16 cellular contexts compared by ENCODE assay signal in genomic region chr14:57199911-57200310, GRCh38.
DNase-seq lines count a peak whose midpoint lies in the region; ATAC-seq and TF ChIP-seq lines count a peak whose summit lies in the region.
"Had no signal": no experiment of that assay in that cellular context is flagged by ENCODE, and none has a peak within 500 bp of the region (broad histone marks: within the 10 kb centered on the region; RNA-seq: fewer than 3 reads in every experiment).

No MANE protein-coding gene starts in this region.

- H3K4me1 Mint-ChIP-seq in Caco-2 (ENCODE audit: low read depth, unreplicated experiment) (no peaks in the 10 kb centered on the region), T-helper 17 cell (peaks cover 2% of the 10 kb centered on the region)
- H3K4me1 Mint-ChIP-seq: neural crest cell had no signal

- no peak overlapping the region for H3K27ac ChIP-seq in mammary epithelial cell (ENCODE audit: insufficient read depth, low read depth, low read length)
- H3K27ac ChIP-seq: body of pancreas, gastroesophageal sphincter, tibial nerve had no signal

- WGBS in mammary epithelial cell (ENCODE audit: low coverage, missing lambda C conversion rate) = 82% methylated on average over 5 of the region's 7 CpGs

- in situ Hi-C loops in mammary epithelial cell (cut with MboI; ENCODE audit: low sequenced_read_pairs in 2 of 2) = loop anchor here in 1 of 2 donors (25.0 kb wide), 1 partner anchor 538 kb away; no protein-coding TSS in a partner anchor
- in situ Hi-C loops in G401 (cut with HindIII; ENCODE audit: low sequenced_read_pairs) = loop anchor here (10.0 to 25.0 kb wide), 3 partner anchors 55 to 688 kb away; no protein-coding TSS in a partner anchor

- TF ChIP-seq CTCF in Caco-2 (IDR thresholded peaks at IDR 0.05; ENCODE audit: insufficient read depth in 1 of 2, low read depth in 1 of 2, low read length in 1 of 2, severe bottlenecking in 1 of 2, unreplicated experiment in 1 of 2) (no peak), mammary epithelial cell (conservative IDR thresholded peaks at IDR 0.05 in 1 of 2, IDR thresholded peaks at IDR 0.05 in 1 of 2; ENCODE audit: extremely low read depth in 1 of 2, insufficient read depth in 1 of 2, low read depth in 1 of 2, low read length in 2 of 2) (no peak), kidney epithelial cell (IDR thresholded peaks at IDR 0.05; ENCODE audit: insufficient read depth, low read length, poor library complexity, severe bottlenecking) (no peak)

- H3K27me3 Mint-ChIP-seq in Caco-2 (ENCODE audit: insufficient read depth, unreplicated experiment) (no peaks in the 10 kb centered on the region), T-helper 17 cell (no peaks in the 10 kb centered on the region)

- intact Hi-C loops in Caco-2 (cut with micrococcal nuclease; ENCODE audit: unreplicated experiment) (loop anchor here (5.0 kb wide), 1 partner anchor 117 kb away; no protein-coding TSS in a partner anchor), mammary epithelial cell (cut with micrococcal nuclease) (loop anchor here (10.0 kb wide), 2 partner anchors 315 to 1535 kb away; no protein-coding TSS in a partner anchor)

- H3K27ac Mint-ChIP-seq in Caco-2 (ENCODE audit: unreplicated experiment) (peak overlapping the region; percentile 44), T-helper 17 cell (no peak overlapping the region)

- no peaks in the 10 kb centered on the region for H3K9me3 Mint-ChIP-seq in Caco-2 (ENCODE audit: unreplicated experiment)

- no peak for DNase-seq in Caco-2
- peak; percentile 39 for DNase-seq in HT1080 (ENCODE audit: low read depth)
- peak; percentile 67 for DNase-seq in mammary epithelial cell
- DNase-seq in kidney epithelial cell (ENCODE audit: low read depth) = peak; percentile 29
- no peak for DNase-seq in stimulated activated CD4-positive, alpha-beta T cell treated with anti-CD3 and anti-CD28 coated beads, Interleukin-15, amount 100 ng/mL, for 24 hours
- DNase-seq in activated T-cell treated with anti-CD3 and anti-CD28 coated beads, Interleukin-2, amount 50 U/mL, for 48 hours = no peak
- no peak for DNase-seq in T-helper 17 cell
- no peak for DNase-seq in G401 (ENCODE audit: low spot score)
- DNase-seq: AML-193; body of pancreas; SIG-M5; stimulated activated CD4-positive, alpha-beta T cell treated with anti-CD3 and anti-CD28 coated beads, Interleukin-1b, Interleukin-23, amount 100 ng/mL, for 48 hours; T-helper 9 cell had no signal

- no peak overlapping the region for H3K9ac ChIP-seq in mammary epithelial cell (ENCODE audit: insufficient read depth, low read length)

- H3K4me2 ChIP-seq in mammary epithelial cell (ENCODE audit: insufficient read depth, low read depth, low read length) = no peak overlapping the region

- H3K27me3 ChIP-seq in Caco-2 (replicated peaks; ENCODE audit: control insufficient read depth, insufficient read depth, low read length) = no peaks in the 10 kb centered on the region
- H3K27me3 ChIP-seq in mammary epithelial cell (ENCODE audit: insufficient read depth, low read length) = no peaks in the 10 kb centered on the region
- H3K27me3 ChIP-seq in kidney epithelial cell (ENCODE audit: control insufficient read depth, insufficient read depth, low read length) = no peaks in the 10 kb centered on the region
- H3K27me3 ChIP-seq: body of pancreas, gastroesophageal sphincter, tibial nerve had no signal

- no peaks in the 10 kb centered on the region for H3K36me3 ChIP-seq in Caco-2 (ENCODE audit: control insufficient read depth, insufficient read depth, low read length)
- peaks cover 1% of the 10 kb centered on the region for H3K36me3 ChIP-seq in mammary epithelial cell (ENCODE audit: insufficient read depth, low read length)
- H3K36me3 ChIP-seq in kidney epithelial cell (ENCODE audit: control insufficient read depth, insufficient read depth, low read length) = no peaks in the 10 kb centered on the region
- H3K36me3 ChIP-seq: tibial nerve had no signal

- dilution Hi-C loops in mammary epithelial cell (cut with HindIII; ENCODE audit: low sequenced_read_pairs) = loop anchor here (5.0 to 25.0 kb wide), 2 partner anchors 187 to 688 kb away; no protein-coding TSS in a partner anchor

- H3K4me3 Mint-ChIP-seq in Caco-2 (ENCODE audit: unreplicated experiment) (no peak overlapping the region), T-helper 17 cell (no peak overlapping the region)
- H3K4me3 Mint-ChIP-seq: neural crest cell had no signal

- no peak overlapping the region for H3K4me3 ChIP-seq in Caco-2 (ENCODE audit: low read depth, low read length)
- no peak overlapping the region for H3K4me3 ChIP-seq in mammary epithelial cell (replicated peaks in 1 of 3; ENCODE audit: insufficient read depth in 1 of 3, low read depth in 2 of 3, low read length in 3 of 3)
- no peak overlapping the region for H3K4me3 ChIP-seq in kidney epithelial cell (ENCODE audit: low read depth, low read length)
- H3K4me3 ChIP-seq: body of pancreas, gastroesophageal sphincter, tibial nerve had no signal

- H3K9me3 ChIP-seq in Caco-2 (no peaks in the 10 kb centered on the region), mammary epithelial cell (replicated peaks; ENCODE audit: insufficient read depth, low read length) (no peaks in the 10 kb centered on the region), T-helper 17 cell (ENCODE audit: control insufficient read depth, low read length, poor library complexity, severe bottlenecking) (no peaks in the 10 kb centered on the region)
- H3K9me3 ChIP-seq: body of pancreas, gastroesophageal sphincter, tibial nerve had no signal

- no peaks in the 10 kb centered on the region for H4K20me1 ChIP-seq in mammary epithelial cell (ENCODE audit: insufficient read depth, low read length)

- CTCF ChIA-PET in Caco-2 (lab: Charles Lee) = no interaction called here
- CTCF ChIA-PET in mammary epithelial cell (lab: Charles Lee; ENCODE audit: low non-redundant PET) = no interaction called here

- BruUV-seq in Caco-2 (replicated peaks; lab: Mats Ljungman, UMichigan) = no TSS peak
- no TSS peak for BruUV-seq in mammary epithelial cell (replicated peaks; lab: Mats Ljungman, UMichigan)

- no peaks in the 10 kb centered on the region for H3K36me3 Mint-ChIP-seq in Caco-2 (ENCODE audit: insufficient read depth, unreplicated experiment)
- no peaks in the 10 kb centered on the region for H3K36me3 Mint-ChIP-seq in T-helper 17 cell (ENCODE audit: low read depth)

- no peak for ATAC-seq in T-helper 17 cell
- ATAC-seq: body of pancreas, gastroesophageal sphincter had no signal

- POLR2A ChIA-PET in Caco-2 (lab: Charles Lee) = no interaction called here

- H2AFZ ChIP-seq in mammary epithelial cell (ENCODE audit: low read depth, low read length) = no peak overlapping the region

- H3K4me1 ChIP-seq in Caco-2 (no peaks in the 10 kb centered on the region), mammary epithelial cell (ENCODE audit: insufficient read depth, low read length) (no peaks in the 10 kb centered on the region)
- H3K4me1 ChIP-seq: body of pancreas, gastroesophageal sphincter, tibial nerve had no signal

- H3K79me2 ChIP-seq in mammary epithelial cell (ENCODE audit: insufficient read depth, low read length) = no peaks in the 10 kb centered on the region

Comparison
In these comparisons a context has a peak if more than half of its experiments do, and no peak if none do; other contexts are left out.
1. DNase-seq: peak in HT1080 (single experiment), mammary epithelial cell (single experiment) and kidney epithelial cell (single experiment); none in Caco-2 (0 of 2), stimulated activated CD4-positive, alpha-beta T cell treated with anti-CD3 and anti-CD28 coated beads, Interleukin-15, amount 100 ng/mL, for 24 hours (single experiment), activated T-cell treated with anti-CD3 and anti-CD28 coated beads, Interleukin-2, amount 50 U/mL, for 48 hours (0 of 2), T-helper 17 cell (0 of 3) and G401 (single experiment).